10 cellular contexts compared by ENCODE assay signal in the genomic region with DNA sequence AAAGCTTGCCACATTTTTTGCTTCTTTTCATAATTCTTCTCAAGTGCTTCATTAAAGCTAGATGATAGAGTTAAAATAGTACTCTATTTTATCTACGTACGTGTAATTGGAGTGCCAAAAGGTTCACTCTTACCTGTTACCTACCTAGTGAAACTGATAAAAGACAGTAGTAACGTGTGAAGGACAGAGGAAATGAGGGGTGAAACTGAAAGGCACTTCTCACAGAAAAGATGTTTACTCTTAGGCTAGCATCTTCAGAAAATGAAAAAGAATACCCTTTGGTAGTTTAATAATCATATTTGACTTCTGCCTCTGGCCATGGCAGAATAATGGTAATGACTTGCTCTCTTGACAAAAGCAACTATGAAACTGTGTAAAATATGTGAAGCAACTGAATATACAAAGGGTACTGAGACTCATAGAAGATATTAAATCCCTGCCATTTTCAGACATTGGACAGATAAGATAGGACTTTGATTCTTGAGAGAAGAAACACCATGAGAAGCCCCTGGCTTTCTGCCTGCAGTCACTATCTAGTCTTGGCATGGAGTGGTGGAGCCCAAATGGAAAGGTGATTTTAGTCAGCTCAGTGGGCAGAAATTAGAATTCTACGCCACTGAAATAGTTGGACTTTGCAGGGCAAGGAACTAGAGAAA. TPM values are rescaled to one million over a fixed set of nuclear protein-coding genes. Genes with fewer than 3 reads are reported as not detected.
DNase-seq lines count a peak whose midpoint lies in the region; ATAC-seq and TF ChIP-seq lines count a peak whose summit lies in the region.
"Had no signal": no experiment of that assay in that cellular context is flagged by ENCODE, and none has a peak within 500 bp of the region (broad histone marks: within the 10 kb centered on the region; RNA-seq: fewer than 3 reads in every experiment).

No MANE protein-coding gene starts in this region.

- POLR2A ChIA-PET in activated CD4-positive, alpha-beta T cell treated with anti-CD3 and anti-CD28 coated beads for 36 hours (lab: Charles Lee), result interaction anchor here (1.0 kb wide), 1 partner anchor 13 kb away, joined by 3 read pairs; no protein-coding TSS in a partner anchor

- CTCF ChIA-PET in activated CD4-positive, alpha-beta T cell treated with anti-CD3 and anti-CD28 coated beads for 36 hours (lab: Charles Lee), result interaction anchor here (0.6 to 6.2 kb wide), 9 partner anchors 14 to 1786 kb away, joined by 3 to 51 read pairs (median 3); no protein-coding TSS in a partner anchor

- peak overlapping the region; percentile 67 for H3K4me3 Mint-ChIP-seq in activated CD4-positive, alpha-beta T cell treated with anti-CD3 and anti-CD28 coated beads for 36 hours
- H3K4me3 Mint-ChIP-seq in natural killer cell, result peak overlapping the region; percentile 86

- H3K27ac ChIP-seq in KOPT-K1 (ENCODE audit: low read depth, low read length, poor library complexity, severe bottlenecking) (peak overlapping the region; percentile 100), testis (no peak overlapping the region), heart left ventricle (peak overlapping the region in 1 of 12 donors; percentile 18)

- TF ChIP-seq CTCF in natural killer cell (IDR thresholded peaks at IDR 0.05), result no peak
- no peak for TF ChIP-seq CTCF in testis (IDR thresholded peaks at IDR 0.05)
- no peak for TF ChIP-seq CTCF in heart left ventricle (IDR thresholded peaks at IDR 0.05)

- no peaks in the 10 kb centered on the region for H3K27me3 Mint-ChIP-seq in activated CD4-positive, alpha-beta T cell treated with anti-CD3 and anti-CD28 coated beads for 36 hours
- H3K27me3 Mint-ChIP-seq in natural killer cell (ENCODE audit: low read depth in 2 of 2), result no peaks in the 10 kb centered on the region

- peak; percentile 30 for ATAC-seq in activated CD4-positive, alpha-beta T cell treated with anti-CD3 and anti-CD28 coated beads for 36 hours
- ATAC-seq in GM21786 (IDR thresholded peaks at IDR 0.05; ENCODE audit: unreplicated experiment) (peak; percentile 67), natural killer cell (peak; percentile 36 to 61 (median 54)), heart left ventricle (no peak)

- peaks cover 74% of the 10 kb centered on the region for H3K4me1 Mint-ChIP-seq in activated CD4-positive, alpha-beta T cell treated with anti-CD3 and anti-CD28 coated beads for 36 hours
- peaks cover 71 to 77% of the 10 kb centered on the region in 2 donors for H3K4me1 Mint-ChIP-seq in natural killer cell

- H3K9me3 Mint-ChIP-seq in activated CD4-positive, alpha-beta T cell treated with anti-CD3 and anti-CD28 coated beads for 36 hours (ENCODE audit: low read depth), result no peaks in the 10 kb centered on the region
- no peaks in the 10 kb centered on the region for H3K9me3 Mint-ChIP-seq in natural killer cell

- H3K27ac Mint-ChIP-seq in activated CD4-positive, alpha-beta T cell treated with anti-CD3 and anti-CD28 coated beads for 36 hours, result peak overlapping the region; percentile 99
- peak overlapping the region; percentile 84 to 93 for H3K27ac Mint-ChIP-seq in natural killer cell

- TF ChIP-seq POLR2A in testis (IDR thresholded peaks at IDR 0.05) (no peak), heart left ventricle (IDR thresholded peaks at IDR 0.05) (no peak)

- 87 to 89% methylated on average over 4 of the region's 4 CpGs for WGBS in testis, 2 donors
- WGBS in heart left ventricle, 4 donors, result 77 to 82% (median 80%) methylated on average over 4 of the region's 4 CpGs

- peaks cover 9% of the 10 kb centered on the region for H3K36me3 Mint-ChIP-seq in activated CD4-positive, alpha-beta T cell treated with anti-CD3 and anti-CD28 coated beads for 36 hours (ENCODE audit: low read depth)
- no peaks in the 10 kb centered on the region for H3K36me3 Mint-ChIP-seq in natural killer cell

- H3K9me3 ChIP-seq in KOPT-K1 (ENCODE audit: insufficient read depth, low read length, poor library complexity, severe bottlenecking), result no peaks in the 10 kb centered on the region
- H3K9me3 ChIP-seq in testis, result no peaks in the 10 kb centered on the region
- H3K9me3 ChIP-seq in heart left ventricle, result no peaks in the 10 kb centered on the region

- no peak for DNase-seq in activated CD4-positive, alpha-beta T cell treated with anti-CD3 and anti-CD28 coated beads for 36 hours
- no peak for DNase-seq in activated CD4-positive, alpha-beta T cell treated with anti-CD3 and anti-CD28 coated beads, Interleukin-2, amount 50 U/mL, for 1 hour
- DNase-seq in natural killer cell (no peak), testis (no peak), NCI-H69 (lab: John Stamatoyannopoulos, UW) (no peak), heart left ventricle (no peak)
- DNase-seq: amygdala, foreskin melanocyte had no signal

- H3K27me3 ChIP-seq in testis (no peaks in the 10 kb centered on the region), heart left ventricle (no peaks in the 10 kb centered on the region)

- no peaks in the 10 kb centered on the region for H3K4me1 ChIP-seq in testis
- H3K4me1 ChIP-seq in heart left ventricle, result peaks cover 0 to 55% (median 12%) of the 10 kb centered on the region in 12 donors

- no peak overlapping the region for H3K4me3 ChIP-seq in testis
- H3K4me3 ChIP-seq in heart left ventricle, result no peak overlapping the region

- intact Hi-C loops in activated CD4-positive, alpha-beta T cell treated with anti-CD3 and anti-CD28 coated beads for 36 hours (cut with DNase I, micrococcal nuclease), result loop anchor here (1.0 to 2.0 kb wide), 4 partner anchors 9 to 100 kb away; partner anchors contain the start of gene DEGS2 (in 1 of the 2)
- intact Hi-C loops in natural killer cell (cut with micrococcal nuclease), result no loop called here
- intact Hi-C loops in testis (cut with DNase I; ENCODE audit: low total_unique reads), result no loop called here
- intact Hi-C loops in heart left ventricle (cut with DNase I), result loop anchor here in 2 of 10 donors (5.0 kb wide), 1 partner anchor 48 kb away; no protein-coding TSS in a partner anchor

- H3K36me3 ChIP-seq in KOPT-K1 (ENCODE audit: insufficient read depth, low read length), result no peaks in the 10 kb centered on the region
- H3K36me3 ChIP-seq in testis (ENCODE audit: low read depth, missing control alignments), result no peaks in the 10 kb centered on the region
- H3K36me3 ChIP-seq in heart left ventricle, result no peaks in the 10 kb centered on the region

RNA-seq across cellular contexts. Expression of gene EVL, which starts 6.3 kb away (rescaled TPM):
- total RNA-seq in activated CD4-positive, alpha-beta T cell treated with anti-CD3 and anti-CD28 coated beads for 36 hours, result 100 to 1,000 TPM; 249 to 378 TPM
- total RNA-seq in natural killer cell, result 1,000 to 10,000 TPM in 1 of 3 donors, 100 to 1,000 TPM in 2; 882 to 1,108 (median 986) TPM
- total RNA-seq in testis, result 10 to 100 TPM; 91.7 to 96.8 TPM
- polyA plus RNA-seq in testis (ENCODE audit: insufficient read depth, low read depth, low replicate concordance), result 87.4 TPM
- 100 to 1,000 TPM in 1 of 9 donors, 10 to 100 TPM in 8; 31.7 to 116 (median 41.0) TPM for total RNA-seq in heart left ventricle
- polyA plus RNA-seq in heart left ventricle, result 10 to 100 TPM; 23.8 to 33.5 TPM

Comparison
In these comparisons a context has a peak if more than half of its experiments do, and no peak if none do; other contexts are left out.
1. ATAC-seq: peak in activated CD4-positive, alpha-beta T cell treated with anti-CD3 and anti-CD28 coated beads for 36 hours (single experiment), GM21786 (single experiment) and natural killer cell (3 of 3); none in heart left ventricle (0 of 4).
2. intact Hi-C loops: an anchor here in activated CD4-positive, alpha-beta T cell treated with anti-CD3 and anti-CD28 coated beads for 36 hours (1.0 to 2.0 kb wide); none called in natural killer cell and testis.